In the genomic region with DNA sequence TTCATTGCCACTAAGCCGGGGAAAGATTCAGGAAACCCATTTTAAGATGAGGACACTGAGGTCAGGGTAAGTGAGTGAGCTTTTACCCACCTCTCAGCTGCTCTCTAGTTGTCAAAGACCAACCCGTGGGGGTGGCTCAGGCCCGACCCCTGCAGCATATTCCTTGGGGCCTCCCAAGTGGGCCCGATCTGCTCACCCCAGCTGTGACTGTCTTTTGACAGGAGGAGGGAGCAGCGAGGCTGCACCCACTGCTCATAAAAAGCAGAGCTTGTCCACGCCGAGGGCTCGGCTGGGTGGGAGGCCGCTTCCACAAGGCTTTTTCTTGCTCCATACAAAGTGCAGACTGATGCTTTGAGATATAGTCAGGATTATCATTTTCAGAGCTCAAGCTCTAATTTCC, we compare ENCODE assay signal across 4 cellular contexts. TPM values are rescaled to one million over a fixed set of nuclear protein-coding genes. Genes with fewer than 3 reads are reported as not detected.
"Had no signal": no experiment of that assay in that cellular context is flagged by ENCODE, and none has a peak within 500 bp of the region (broad histone marks: within the 10 kb centered on the region; RNA-seq: fewer than 3 reads in every experiment).

No MANE protein-coding gene starts in this region.

- ATAC-seq: GM23338 had no signal

- DNase-seq: H9, HCEC 1CT had no signal

RNA-seq across cellular contexts. Expression of gene GJB2, which starts 7.1 kb away (rescaled TPM):
- total RNA-seq: GM23338 had no signal

RNA-seq across cellular contexts. Expression of gene GJB6, which starts 46.5 kb away (rescaled TPM):
- total RNA-seq: GM23338, H1, H9 had no signal
